9 cellular contexts compared by ENCODE assay signal in the genomic region with DNA sequence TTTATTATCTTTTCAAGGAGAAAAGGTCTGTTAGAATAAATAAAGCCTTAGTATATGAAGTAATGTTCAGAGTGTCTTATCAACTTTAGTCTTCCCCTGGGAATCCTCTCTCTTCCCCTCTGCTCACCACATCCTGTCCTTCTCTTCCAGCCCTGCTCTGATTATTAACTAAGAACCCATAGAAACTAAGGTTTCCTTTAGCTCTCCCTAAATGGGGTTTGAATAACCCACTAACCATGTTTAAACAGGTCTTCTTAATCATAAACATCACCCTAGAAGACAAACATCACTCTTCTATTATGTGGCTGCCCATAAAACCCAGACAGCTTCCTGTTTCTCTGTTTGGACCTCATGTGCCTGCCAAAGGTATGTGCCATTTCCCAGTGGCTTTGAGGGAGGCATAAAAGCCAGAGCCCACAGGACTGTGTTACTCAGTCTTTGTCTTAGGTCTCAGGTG. TPM values are rescaled to one million over a fixed set of nuclear protein-coding genes. Genes with fewer than 3 reads are reported as not detected.
A peak's percentile ranks its signal among the peaks of the same experiment; 100 is the strongest.
DNase-seq lines count a peak whose midpoint lies in the region; ATAC-seq and TF ChIP-seq lines count a peak whose summit lies in the region.
"Had no signal": no experiment of that assay in that cellular context is flagged by ENCODE, and none has a peak within 500 bp of the region (broad histone marks: within the 10 kb centered on the region; RNA-seq: fewer than 3 reads in every experiment).

No MANE protein-coding gene starts in this region.

- ATAC-seq in GM18870 (IDR thresholded peaks at IDR 0.05; ENCODE audit: unreplicated experiment) (peak; percentile 71), HG02981 (IDR thresholded peaks at IDR 0.05; ENCODE audit: unreplicated experiment) (peak; percentile 68), T-cell (replicated peaks in 1 of 4) (peak; percentile 46 to 67 (median 58))
- ATAC-seq in natural killer cell treated with Interleukin-12 subunit alpha and Interleukin-12 subunit beta and Interleukin-15 and Interleukin-18, amount 100 ng/mL, for 72 hours = no peak

- no peak for TF ChIP-seq CTCF in endothelial cell (IDR thresholded peaks at IDR 0.05; ENCODE audit: unreplicated experiment)

- POLR2A ChIA-PET in T-cell (lab: Charles Lee) = no interaction called here

- CTCF ChIA-PET in T-cell (lab: Charles Lee) = interaction anchor here in 1 of 2 donors (0.6 kb wide), 1 partner anchor 109 kb away, joined by 8 read pairs; no protein-coding TSS in a partner anchor

- H3K4me3 Mint-ChIP-seq in T-cell = peak overlapping the region in 2 of 3 donors; percentile 81 to 82
- peak overlapping the region; percentile 82 for H3K4me3 Mint-ChIP-seq in natural killer cell treated with Interleukin-12 subunit alpha and Interleukin-12 subunit beta and Interleukin-15 and Interleukin-18, amount 100 ng/mL, for 72 hours
- H3K4me3 Mint-ChIP-seq in endothelial cell (ENCODE audit: unreplicated experiment) = no peak overlapping the region

- no peaks in the 10 kb centered on the region for H3K9me3 Mint-ChIP-seq in T-cell
- H3K9me3 Mint-ChIP-seq in natural killer cell treated with Interleukin-12 subunit alpha and Interleukin-12 subunit beta and Interleukin-15 and Interleukin-18, amount 100 ng/mL, for 72 hours = peaks cover 6% of the 10 kb centered on the region
- H3K9me3 Mint-ChIP-seq in endothelial cell (ENCODE audit: unreplicated experiment) = no peaks in the 10 kb centered on the region

- H3K27me3 Mint-ChIP-seq in T-cell = peaks cover 11 to 19% of the 10 kb centered on the region in 2 donors
- peaks cover 10 to 13% of the 10 kb centered on the region in 2 donors for H3K27me3 Mint-ChIP-seq in natural killer cell treated with Interleukin-12 subunit alpha and Interleukin-12 subunit beta and Interleukin-15 and Interleukin-18, amount 100 ng/mL, for 72 hours
- peaks cover 2% of the 10 kb centered on the region for H3K27me3 Mint-ChIP-seq in endothelial cell (ENCODE audit: unreplicated experiment)

- peaks cover 18 to 46% (median 33%) of the 10 kb centered on the region in 3 donors for H3K4me1 Mint-ChIP-seq in T-cell
- peaks cover 43 to 44% of the 10 kb centered on the region in 2 donors for H3K4me1 Mint-ChIP-seq in natural killer cell treated with Interleukin-12 subunit alpha and Interleukin-12 subunit beta and Interleukin-15 and Interleukin-18, amount 100 ng/mL, for 72 hours (ENCODE audit: low read depth in 2 of 2)
- peaks cover 6% of the 10 kb centered on the region for H3K4me1 Mint-ChIP-seq in endothelial cell (ENCODE audit: unreplicated experiment)

- H3K27ac Mint-ChIP-seq in T-cell (peak overlapping the region; percentile 30 to 83), endothelial cell (ENCODE audit: unreplicated experiment) (no peak overlapping the region)
- H3K27ac Mint-ChIP-seq in natural killer cell treated with Interleukin-12 subunit alpha and Interleukin-12 subunit beta and Interleukin-15 and Interleukin-18, amount 100 ng/mL, for 72 hours = peak overlapping the region; percentile 1 to 73

- H3K36me3 Mint-ChIP-seq in T-cell (no peaks in the 10 kb centered on the region), endothelial cell (ENCODE audit: low read depth, unreplicated experiment) (peaks cover 6% of the 10 kb centered on the region)
- peaks cover 9% of the 10 kb centered on the region for H3K36me3 Mint-ChIP-seq in natural killer cell treated with Interleukin-12 subunit alpha and Interleukin-12 subunit beta and Interleukin-15 and Interleukin-18, amount 100 ng/mL, for 72 hours

- DNase-seq in T-cell (peak in 7 of 34 experiments; percentile 0 to 8 (median 6)), SIG-M5 treated with dmso at 0.1 percent for 504 hours (lab: John Stamatoyannopoulos, UW; ENCODE audit: unreplicated experiment) (no peak), endothelial cell (ENCODE audit: low spot score) (no peak), NCI-H2227 (lab: John Stamatoyannopoulos, UW; ENCODE audit: unreplicated experiment) (no peak)
- DNase-seq in natural killer cell treated with Interleukin-12 subunit alpha and Interleukin-12 subunit beta and Interleukin-15 and Interleukin-18, amount 100 ng/mL, for 72 hours (ENCODE audit: low spot score) = no peak
- DNase-seq: left ventricle myocardium inferior, NCI-H82 had no signal

RNA-seq across cellular contexts. Expression of gene SLC14A1, which starts 50.1 kb away (rescaled TPM):
- total RNA-seq in T-cell (10 to 100 TPM in 1 of 5 donors, 1 to 10 TPM in 4; 1.8 to 30.8 (median 2.7) TPM), endothelial cell (ENCODE audit: unreplicated experiment) (0.36 TPM)
- 1 to 10 TPM; 1.6 to 2.3 TPM for total RNA-seq in natural killer cell treated with Interleukin-12 subunit alpha and Interleukin-12 subunit beta and Interleukin-15 and Interleukin-18, amount 100 ng/mL, for 72 hours

RNA-seq across cellular contexts. Expression of gene SIGLEC15, which starts 51.4 kb away (rescaled TPM):
- total RNA-seq in T-cell = under 1 TPM in 1 of 5 donors, not detected in 4; 0.33 TPM
- not detected for total RNA-seq in natural killer cell treated with Interleukin-12 subunit alpha and Interleukin-12 subunit beta and Interleukin-15 and Interleukin-18, amount 100 ng/mL, for 72 hours
- total RNA-seq in endothelial cell (ENCODE audit: unreplicated experiment) = 2.7 TPM

Comparison
In these comparisons a context has a peak if more than half of its experiments do, and no peak if none do; other contexts are left out.
1. ATAC-seq: peak in GM18870 (single experiment), HG02981 (single experiment) and T-cell (4 of 4); none in natural killer cell treated with Interleukin-12 subunit alpha and Interleukin-12 subunit beta and Interleukin-15 and Interleukin-18, amount 100 ng/mL, for 72 hours (0 of 2).